In the genomic region with DNA sequence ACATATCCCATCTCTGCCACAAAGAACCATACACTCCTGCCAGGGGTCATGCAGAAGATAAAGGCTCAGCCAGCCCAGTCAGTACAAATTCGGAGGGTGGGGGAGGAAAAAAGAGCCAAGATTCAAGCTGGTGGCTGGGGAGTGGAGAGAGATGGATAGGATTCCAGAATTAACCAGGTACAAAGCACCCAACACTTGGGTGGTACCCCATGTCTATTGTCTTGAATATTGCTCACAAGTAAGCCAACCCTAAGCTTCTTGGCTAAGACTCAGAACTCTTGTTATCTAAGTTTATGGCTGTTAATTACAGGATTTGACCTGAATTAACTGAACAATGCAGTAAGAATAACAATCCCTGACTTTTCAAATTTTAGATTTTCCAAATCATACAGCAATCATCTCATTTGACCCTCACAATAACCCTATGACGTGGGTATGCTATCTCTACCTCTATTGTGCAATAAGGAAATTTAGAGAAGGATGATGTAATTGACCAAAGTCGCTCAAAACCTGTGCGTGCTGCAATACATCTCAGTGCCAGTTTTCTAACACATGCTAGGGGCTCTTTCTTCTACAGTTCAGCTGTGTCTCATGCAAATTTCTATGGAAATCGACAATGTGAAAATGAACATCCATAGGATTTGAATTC, we compare ENCODE assay signal across 11 cellular contexts. TPM values are rescaled to one million over a fixed set of nuclear protein-coding genes. Genes with fewer than 3 reads are reported as not detected.
DNase-seq lines count a peak whose midpoint lies in the region; ATAC-seq and TF ChIP-seq lines count a peak whose summit lies in the region.
"Had no signal": no experiment of that assay in that cellular context is flagged by ENCODE, and none has a peak within 500 bp of the region (broad histone marks: within the 10 kb centered on the region; RNA-seq: fewer than 3 reads in every experiment).

No MANE protein-coding gene starts in this region.

- WGBS in liver, result 36% methylated on average over 5 of the region's 5 CpGs

- H3K4me1 ChIP-seq in colonic mucosa (peaks cover 9% of the 10 kb centered on the region), liver (ENCODE audit: control insufficient read depth in 4 of 4, insufficient read depth in 4 of 4, low read length in 3 of 4) (peaks cover 5 to 15% (median 10%) of the 10 kb centered on the region in 4 donors), upper lobe of right lung (peaks cover 27% of the 10 kb centered on the region)

- intact Hi-C loops in colonic mucosa (cut with DNase I) (no loop called here), upper lobe of right lung (cut with DNase I) (no loop called here)

- no peaks in the 10 kb centered on the region for H3K9me3 ChIP-seq in colonic mucosa
- peaks cover 0 to 6% (median 2%) of the 10 kb centered on the region in 4 donors for H3K9me3 ChIP-seq in liver (ENCODE audit: control insufficient read depth in 4 of 4, low read length in 3 of 4)
- H3K9me3 ChIP-seq in upper lobe of right lung, result no peaks in the 10 kb centered on the region

- H3K27ac ChIP-seq in colonic mucosa (peak overlapping the region; percentile 72), liver (ENCODE audit: low read depth in 1 of 2, low read length in 2 of 2) (peak overlapping the region; percentile 43 to 53), upper lobe of right lung (peak overlapping the region; percentile 79)

- H3K27me3 ChIP-seq in colonic mucosa (no peaks in the 10 kb centered on the region), liver (ENCODE audit: control insufficient read depth in 4 of 4, insufficient read depth in 4 of 4, low read length in 3 of 4) (no peaks in the 10 kb centered on the region), upper lobe of right lung (no peaks in the 10 kb centered on the region)

- no peaks in the 10 kb centered on the region for H3K36me3 ChIP-seq in colonic mucosa
- no peaks in the 10 kb centered on the region for H3K36me3 ChIP-seq in liver (ENCODE audit: control insufficient read depth in 4 of 4, insufficient read depth in 3 of 4, low read depth in 1 of 4, low read length in 3 of 4)
- H3K36me3 ChIP-seq in upper lobe of right lung, result no peaks in the 10 kb centered on the region

- TF ChIP-seq CTCF in colonic mucosa (IDR thresholded peaks at IDR 0.05) (no peak), liver (IDR thresholded peaks at IDR 0.05; ENCODE audit: low read depth, low read length, missing input control) (no peak), upper lobe of right lung (IDR thresholded peaks at IDR 0.05) (no peak)

- TF ChIP-seq RAD21 in liver (IDR thresholded peaks at IDR 0.05), result no peak

- H3K9ac ChIP-seq in colonic mucosa (ENCODE audit: low read depth in 2 of 2, low read length in 2 of 2) (peak overlapping the region in 1 of 2 donors; percentile 69), liver (ENCODE audit: low read depth in 1 of 2, low read length in 2 of 2) (no peak overlapping the region)

- DNase-seq in NCI-H82 (lab: John Stamatoyannopoulos, UW) (peak; percentile 12), NCI-H82 treated with DMSO at 0.1 percent for 48 hours (lab: John Stamatoyannopoulos, UW; ENCODE audit: unreplicated experiment) (no peak), colonic mucosa (no peak), upper lobe of right lung (no peak), occipital lobe (lab: John Stamatoyannopoulos, UW) (no peak), A172 (ENCODE audit: low spot score) (no peak)
- DNase-seq: stimulated activated naive CD4-positive, alpha-beta T cell treated with Interleukin-2 at 50 U/mL for 16 hours had no signal

- H3K4me3 ChIP-seq in colonic mucosa (no peak overlapping the region), liver (ENCODE audit: low read depth in 1 of 3, low read length in 3 of 3) (no peak overlapping the region), upper lobe of right lung (no peak overlapping the region)

- peak; percentile 17 for ATAC-seq in upper lobe of right lung
- no peak for ATAC-seq in HG03521 (IDR thresholded peaks at IDR 0.05; ENCODE audit: unreplicated experiment)

TF ChIP-seq in liver, 16 proteins besides CTCF, POLR2A, EP300 and RAD21:
- TF ChIP-seq RXRA (IDR thresholded peaks at IDR 0.05) (peak in 1 of 2 donors; percentile 64), HNF4A (conservative IDR thresholded peaks at IDR 0.05) (peak; percentile 31 to 69), YY1 (IDR thresholded peaks at IDR 0.05) (no peak), FOXA1 (IDR thresholded peaks at IDR 0.05) (no peak), SP1 (IDR thresholded peaks at IDR 0.05) (no peak), JUND (IDR thresholded peaks at IDR 0.05) (peak in 1 of 2 donors; percentile 77)
- TF ChIP-seq, protein P1, sequence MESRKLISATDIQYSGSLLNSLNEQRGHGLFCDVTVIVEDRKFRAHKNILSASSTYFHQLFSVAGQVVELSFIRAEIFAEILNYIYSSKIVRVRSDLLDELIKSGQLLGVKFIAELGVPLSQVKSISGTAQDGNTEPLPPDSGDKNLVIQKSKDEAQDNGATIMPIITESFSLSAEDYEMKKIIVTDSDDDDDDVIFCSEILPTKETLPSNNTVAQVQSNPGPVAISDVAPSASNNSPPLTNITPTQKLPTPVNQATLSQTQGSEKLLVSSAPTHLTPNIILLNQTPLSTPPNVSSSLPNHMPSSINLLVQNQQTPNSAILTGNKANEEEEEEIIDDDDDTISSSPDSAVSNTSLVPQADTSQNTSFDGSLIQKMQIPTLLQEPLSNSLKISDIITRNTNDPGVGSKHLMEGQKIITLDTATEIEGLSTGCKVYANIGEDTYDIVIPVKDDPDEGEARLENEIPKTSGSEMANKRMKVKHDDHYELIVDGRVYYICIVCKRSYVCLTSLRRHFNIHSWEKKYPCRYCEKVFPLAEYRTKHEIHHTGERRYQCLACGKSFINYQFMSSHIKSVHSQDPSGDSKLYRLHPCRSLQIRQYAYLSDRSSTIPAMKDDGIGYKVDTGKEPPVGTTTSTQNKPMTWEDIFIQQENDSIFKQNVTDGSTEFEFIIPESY (IDR thresholded peaks at IDR 0.05), result no peak
- TF ChIP-seq, protein P2, sequence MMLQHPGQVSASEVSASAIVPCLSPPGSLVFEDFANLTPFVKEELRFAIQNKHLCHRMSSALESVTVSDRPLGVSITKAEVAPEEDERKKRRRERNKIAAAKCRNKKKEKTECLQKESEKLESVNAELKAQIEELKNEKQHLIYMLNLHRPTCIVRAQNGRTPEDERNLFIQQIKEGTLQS (IDR thresholded peaks at IDR 0.05), result peak; percentile 60
- TF ChIP-seq, protein P3, sequence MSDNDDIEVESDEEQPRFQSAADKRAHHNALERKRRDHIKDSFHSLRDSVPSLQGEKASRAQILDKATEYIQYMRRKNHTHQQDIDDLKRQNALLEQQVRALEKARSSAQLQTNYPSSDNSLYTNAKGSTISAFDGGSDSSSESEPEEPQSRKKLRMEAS (IDR thresholded peaks at IDR 0.05), result peak; percentile 24

RNA-seq across cellular contexts. Expression of gene APLNR, which starts 39.9 kb away (rescaled TPM):
- total RNA-seq in colonic mucosa (1 to 10 TPM; 2.5 to 7.1 TPM), liver (10 to 100 TPM in 1 of 2 donors, 1 to 10 TPM in 1; 3.2 to 39.4 TPM), upper lobe of right lung (1.2 TPM), occipital lobe (5.8 TPM)
- 1 to 10 TPM; 3.4 to 4.5 TPM for polyA plus RNA-seq in liver
- total RNA-seq in A172 (2014; rRNA removed; shearing (Covaris generic)), result 0.03 TPM in 1 of 2 replicates, not detected in the other
- total RNA-seq: Daoy, epithelial cell of proximal tubule had no signal

RNA-seq across cellular contexts. Expression of gene TNKS1BP1, which starts 47.8 kb away (rescaled TPM):
- 100 to 1,000 TPM; 113 to 117 TPM for total RNA-seq in colonic mucosa
- total RNA-seq in liver, result 10 to 100 TPM; 28.3 to 61.9 TPM
- 10 to 100 TPM; 32.0 to 67.1 TPM for polyA plus RNA-seq in liver
- 189 TPM for total RNA-seq in upper lobe of right lung
- 19.3 TPM for total RNA-seq in occipital lobe
- total RNA-seq in A172 (2014; rRNA removed; shearing (Covaris generic)), result 43.8 and 50.8 TPM in 2 replicates

RNA-seq across cellular contexts. Expression of gene SSRP1, which starts 58.7 kb away (rescaled TPM):
- total RNA-seq in colonic mucosa (100 to 1,000 TPM in 1 of 2 donors, 10 to 100 TPM in 1; 72.7 to 162 TPM), liver (10 to 100 TPM; 28.5 to 45.3 TPM), upper lobe of right lung (64.7 TPM), occipital lobe (49.8 TPM)
- polyA plus RNA-seq in liver, result 10 to 100 TPM; 13.9 to 28.2 TPM
- 146 and 167 TPM in 2 replicates for total RNA-seq in A172 (2014; rRNA removed; shearing (Covaris generic))
